Comparison of ENCODE assay signal across 8 cellular contexts in genomic region chr7:836429-836828, GRCh38. TPM values are rescaled to one million over a fixed set of nuclear protein-coding genes. Genes with fewer than 3 reads are reported as not detected.
DNase-seq lines count a peak whose midpoint lies in the region; ATAC-seq and TF ChIP-seq lines count a peak whose summit lies in the region.

No MANE protein-coding gene starts in this region.

- no peak overlapping the region for H3K27ac ChIP-seq in MM.1S (ENCODE audit: low read length)

- H3K79me2 ChIP-seq in MM.1S (ENCODE audit: low read length): peaks cover 70% of the 10 kb centered on the region

- H4K20me1 ChIP-seq in MM.1S (ENCODE audit: insufficient read depth, low read length): no peaks in the 10 kb centered on the region

- H3K4me2 ChIP-seq in MM.1S (ENCODE audit: low read depth, low read length): no peak overlapping the region

- no peak overlapping the region for H2AFZ ChIP-seq in MM.1S (ENCODE audit: low read length)

- H3K27me3 ChIP-seq in MM.1S (replicated peaks; ENCODE audit: insufficient read depth, low read length): no peaks in the 10 kb centered on the region

- peak; percentile 49 for ATAC-seq in omental fat pad (ENCODE audit: low FRiP score)

- H3K9ac ChIP-seq in MM.1S (ENCODE audit: low read length): no peak overlapping the region

- H3K4me1 ChIP-seq in MM.1S (ENCODE audit: low read length): peaks cover 14% of the 10 kb centered on the region

- H3K9me2 ChIP-seq in MM.1S (replicated peaks; ENCODE audit: insufficient read depth, low read length): no peaks in the 10 kb centered on the region

- DNase-seq in DMS114 treated with DMSO at 0.1 percent for 48 hours (lab: John Stamatoyannopoulos, UW; ENCODE audit: unreplicated experiment) (peak; percentile 14), OCI-M1 (lab: John Stamatoyannopoulos, UW) (peak; percentile 0), epithelial cell of esophagus (ENCODE audit: low read depth) (no peak), omental fat pad (ENCODE audit: low spot score) (no peak), MM.1S (no peak), NCI-H446 treated with DMSO at 0.1 percent for 48 hours (lab: John Stamatoyannopoulos, UW) (no peak), NCI-H748 treated with DMSO at 0.1 percent for 48 hours (lab: John Stamatoyannopoulos, UW) (no peak), NK-92 (lab: John Stamatoyannopoulos, UW; ENCODE audit: unreplicated experiment) (no peak)

- H3K4me3 ChIP-seq in epithelial cell of esophagus (ENCODE audit: low read length): no peak overlapping the region
- H3K4me3 ChIP-seq in MM.1S (ENCODE audit: low read length): no peak overlapping the region

- 0 out of 2 replicates have a peak, but pooled peaks cover 6% of the 10 kb centered on the region for H3K36me3 ChIP-seq in MM.1S (replicated peaks; ENCODE audit: insufficient read depth, low read length)

- peaks cover 14% of the 10 kb centered on the region for H3F3A ChIP-seq in MM.1S (ENCODE audit: insufficient read depth, low read length)

- H3K9me3 ChIP-seq in MM.1S (replicated peaks; ENCODE audit: insufficient read depth, low read length): no peaks in the 10 kb centered on the region

- TF ChIP-seq CTCF in epithelial cell of esophagus (IDR thresholded peaks at IDR 0.05; ENCODE audit: insufficient read depth, low read depth, low read length, missing control alignments) (peak; percentile 54), omental fat pad (IDR thresholded peaks at IDR 0.05) (no peak), MM.1S (IDR thresholded peaks at IDR 0.05; ENCODE audit: low read length) (no peak)

RNA-seq across cellular contexts. Expression of gene SUN1, which starts 4.2 kb away (rescaled TPM):
- total RNA-seq in omental fat pad: 100 to 1,000 TPM; 124 to 245 (median 174) TPM

RNA-seq across cellular contexts. Expression of gene GET4, which starts 39.9 kb away (rescaled TPM):
- total RNA-seq in omental fat pad: 10 to 100 TPM; 18.7 to 28.5 (median 23.5) TPM

Comparison
In these comparisons a context has a peak if more than half of its experiments do, and no peak if none do; other contexts are left out.
1. DNase-seq: peak in DMS114 treated with DMSO at 0.1 percent for 48 hours (single experiment) and OCI-M1 (single experiment); none in epithelial cell of esophagus (single experiment), omental fat pad (single experiment), MM.1S (single experiment), NCI-H446 treated with DMSO at 0.1 percent for 48 hours (single experiment), NCI-H748 treated with DMSO at 0.1 percent for 48 hours (single experiment) and NK-92 (single experiment).